15 cellular contexts compared by ENCODE assay signal in genomic region chr6:6597682-6598081, GRCh38. TPM values are rescaled to one million over a fixed set of nuclear protein-coding genes. Genes with fewer than 3 reads are reported as not detected.
"Had no signal": no experiment of that assay in that cellular context is flagged by ENCODE, and none has a peak within 500 bp of the region (broad histone marks: within the 10 kb centered on the region; RNA-seq: fewer than 3 reads in every experiment).

No MANE protein-coding gene starts in this region.

- H3K4me3 ChIP-seq: adrenal gland, psoas muscle had no signal

- H3K36me3 ChIP-seq: adrenal gland had no signal

- H3K9me3 ChIP-seq: adrenal gland, psoas muscle had no signal

- H3K27me3 ChIP-seq: adrenal gland had no signal

- DNase-seq: activated CD4-positive, alpha-beta memory T cell treated with anti-CD3 and anti-CD28 coated beads for 36 hours; activated CD4-positive, alpha-beta T cell treated with anti-CD3 and anti-CD28 coated beads for 1 hour; activated CD8-positive, alpha-beta memory T cell treated with anti-CD3 and anti-CD28 coated beads, Interleukin-2, amount 10 ng/mL, durations not matched to agents 7 days and 5 days; activated naive CD4-positive, alpha-beta T cell treated with anti-CD3 and anti-CD28 coated beads, Interleukin-2, amount 10 ng/mL, durations not matched to agents 7 days and 5 days; activated T-cell treated with anti-CD3 and anti-CD28 coated beads, Interleukin-2, amount 50 U/mL, for 1 hour; adrenal gland; left colon; psoas muscle; stimulated activated CD4-positive, alpha-beta T cell treated with anti-CD3 and anti-CD28 coated beads, Interleukin-12 subunit alpha, Interleukin-12 subunit beta, amount 100 ng/mL, for 4 hours; stimulated activated CD4-positive, alpha-beta T cell treated with anti-CD3 and anti-CD28 coated beads, Interleukin-2, amount 100 ng/mL, for 24 hours; T-helper 1 cell; T1000 had no signal

- H3K4me1 ChIP-seq: psoas muscle had no signal

- FAIRE-seq: endometrium, urothelium cell line had no signal

- ATAC-seq: activated CD8-positive, alpha-beta memory T cell treated with anti-CD3 and anti-CD28 coated beads, Interleukin-2, amount 10 ng/mL, durations not matched to agents 7 days and 5 days; left colon; psoas muscle had no signal

RNA-seq across cellular contexts. Expression of gene LY86, which starts 9.2 kb away (rescaled TPM):
- total RNA-seq: osteoblast had no signal
